In the genomic region with DNA sequence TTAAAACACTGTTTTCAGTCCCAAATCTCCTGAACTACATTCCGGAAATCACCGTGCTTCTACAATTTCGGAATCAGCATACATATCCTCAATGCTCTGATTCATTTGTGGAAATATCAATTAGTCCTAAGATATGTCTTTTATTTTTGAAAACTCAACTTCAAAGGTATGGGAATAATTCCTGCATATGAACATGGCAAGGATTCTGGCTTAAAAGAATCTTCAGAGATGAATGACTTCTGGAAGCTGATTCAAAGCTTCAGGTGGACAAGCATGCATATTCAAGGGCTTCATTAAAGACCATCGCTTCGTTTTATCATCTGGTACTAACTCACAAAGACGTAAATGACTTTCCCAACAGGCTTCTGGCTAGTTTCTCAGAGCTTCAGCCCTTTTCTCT, we compare ENCODE assay signal across 9 cellular contexts.
"Had no signal": no experiment of that assay in that cellular context is flagged by ENCODE, and none has a peak within 500 bp of the region (broad histone marks: within the 10 kb centered on the region; RNA-seq: fewer than 3 reads in every experiment).

No MANE protein-coding gene starts in this region.

- H3K27ac ChIP-seq: HL-60, KMS-11 had no signal

- H3K4me3 Mint-ChIP-seq: IgD-negative memory B cell had no signal

- H3K27ac Mint-ChIP-seq: IgD-negative memory B cell had no signal

- FAIRE-seq: HepG2, HTR-8/SVneo, K562 had no signal

- ATAC-seq: HepG2, K562 had no signal

- H3K9ac ChIP-seq: KMS-11 had no signal

- DNase-seq: IMR-90, KBM-7, KG1 had no signal

- H3K36me3 Mint-ChIP-seq: IgD-negative memory B cell had no signal

- H3K4me3 ChIP-seq: K562 had no signal

- H3K4me1 Mint-ChIP-seq: IgD-negative memory B cell had no signal

- H3K4me2 ChIP-seq: KMS-11 had no signal
